Comparison of ENCODE assay signal across 15 cellular contexts in the genomic region with DNA sequence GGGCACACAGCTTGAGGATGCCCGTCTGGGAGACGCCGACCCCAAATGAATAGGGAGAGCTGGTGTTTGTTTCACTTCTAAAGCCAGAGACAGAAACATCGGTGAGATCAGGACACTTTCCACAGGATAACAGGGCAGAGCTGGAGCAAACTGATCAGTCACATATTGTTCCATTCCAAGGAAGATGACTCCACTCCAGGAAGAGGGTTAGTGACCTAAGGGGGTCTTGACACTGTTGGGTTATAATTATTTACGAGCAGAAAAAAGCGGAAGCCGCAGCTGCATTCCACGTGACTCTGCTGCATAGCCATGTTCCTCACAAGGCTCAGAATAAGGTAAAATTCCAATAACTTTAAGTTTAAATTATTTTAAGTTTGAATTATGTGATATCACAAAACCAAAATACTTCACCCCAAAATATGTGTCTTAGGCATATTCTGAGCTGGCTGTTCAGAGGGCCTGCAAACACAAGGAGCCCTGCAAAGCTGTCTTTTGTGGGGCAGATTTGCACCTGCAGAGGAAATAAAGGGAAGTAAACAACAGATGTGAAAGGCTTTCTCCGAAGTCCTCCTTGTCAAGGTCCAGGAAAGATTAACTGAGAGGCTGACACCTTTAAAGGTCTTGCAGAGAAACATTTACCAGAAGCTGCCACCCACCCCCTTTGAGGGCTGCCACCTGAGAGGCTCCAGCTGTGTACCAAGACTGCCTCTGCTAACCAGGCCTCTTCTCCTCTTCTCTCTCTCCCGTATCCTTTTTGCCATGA.
DNase-seq lines count a peak whose midpoint lies in the region; ATAC-seq and TF ChIP-seq lines count a peak whose summit lies in the region.
"Had no signal": no experiment of that assay in that cellular context is flagged by ENCODE, and none has a peak within 500 bp of the region (broad histone marks: within the 10 kb centered on the region; RNA-seq: fewer than 3 reads in every experiment).

No MANE protein-coding gene starts in this region.

- WGBS in endodermal cell (ENCODE audit: insufficient coverage in 1 of 2, insufficient read length in 1 of 2), 2 experiments: 46 to 56% methylated on average over 9 to 10 of the region's 10 CpGs
- WGBS in smooth muscle cell (ENCODE audit: low lambda C conversion rate): 50% methylated on average over 10 of the region's 10 CpGs

- H3K9ac ChIP-seq in endodermal cell (ENCODE audit: extremely low read depth, low read length, poor library complexity, severe bottlenecking) (peak overlapping the region; percentile 1), smooth muscle cell (ENCODE audit: low read depth) (no peak overlapping the region)
- H3K9ac ChIP-seq: KMS-11 had no signal

- peaks cover 16% of the 10 kb centered on the region for H3K4me1 ChIP-seq in endodermal cell (ENCODE audit: control insufficient read depth, insufficient read depth, low read length)
- H3K4me1 ChIP-seq in smooth muscle cell (ENCODE audit: low read depth): no peaks in the 10 kb centered on the region
- H3K4me1 ChIP-seq: left ventricle myocardium inferior, prostate gland had no signal

- no peak overlapping the region for H2AFZ ChIP-seq in smooth muscle cell (ENCODE audit: low read depth)

- H3K27ac ChIP-seq in endodermal cell (ENCODE audit: low read depth, low read length) (no peak overlapping the region), smooth muscle cell (ENCODE audit: low read depth) (no peak overlapping the region)
- H3K27ac ChIP-seq: KMS-11, left ventricle myocardium inferior, prostate gland had no signal

- no peak overlapping the region for H3K4me2 ChIP-seq in smooth muscle cell
- H3K4me2 ChIP-seq: KMS-11 had no signal

- no peaks in the 10 kb centered on the region for H3F3A ChIP-seq in smooth muscle cell (ENCODE audit: low read depth)

- H3K4me3 ChIP-seq in endodermal cell (ENCODE audit: low read length) (peak overlapping the region; percentile 43), smooth muscle cell (no peak overlapping the region)
- H3K4me3 ChIP-seq: left ventricle myocardium inferior, prostate gland had no signal

- no peaks in the 10 kb centered on the region for H3K27me3 Mint-ChIP-seq in activated naive CD4-positive, alpha-beta T cell treated with anti-CD3 and anti-CD28 coated beads, Interleukin-2, amount 10 ng/mL, durations not matched to agents 7 days and 5 days
- H3K27me3 Mint-ChIP-seq in activated naive CD4-positive, alpha-beta T cell treated with anti-CD3 and anti-CD28 coated beads for 36 hours (ENCODE audit: low read depth): no peaks in the 10 kb centered on the region
- no peaks in the 10 kb centered on the region for H3K27me3 Mint-ChIP-seq in endodermal cell (ENCODE audit: insufficient read depth)
- H3K27me3 Mint-ChIP-seq in stimulated activated naive CD8-positive, alpha-beta T cell treated with anti-CD3 and anti-CD28 coated beads, Interleukin-15, amount 100 ng/mL, for 72 hours: no peaks in the 10 kb centered on the region

- H3K9me3 ChIP-seq in endodermal cell (ENCODE audit: control insufficient read depth, low read length) (no peaks in the 10 kb centered on the region), smooth muscle cell (replicated peaks; ENCODE audit: low read depth) (no peaks in the 10 kb centered on the region)
- H3K9me3 ChIP-seq: left ventricle myocardium inferior, prostate gland had no signal

- peaks cover 6% of the 10 kb centered on the region for H3K4me1 Mint-ChIP-seq in activated naive CD4-positive, alpha-beta T cell treated with anti-CD3 and anti-CD28 coated beads, Interleukin-2, amount 10 ng/mL, durations not matched to agents 7 days and 5 days
- peaks cover 3% of the 10 kb centered on the region for H3K4me1 Mint-ChIP-seq in activated naive CD4-positive, alpha-beta T cell treated with anti-CD3 and anti-CD28 coated beads for 36 hours (ENCODE audit: low read depth)
- H3K4me1 Mint-ChIP-seq in endodermal cell: peaks cover 59% of the 10 kb centered on the region
- H3K4me1 Mint-ChIP-seq in stimulated activated naive CD8-positive, alpha-beta T cell treated with anti-CD3 and anti-CD28 coated beads, Interleukin-15, amount 100 ng/mL, for 72 hours: peaks cover 29% of the 10 kb centered on the region

- no peaks in the 10 kb centered on the region for H3K36me3 ChIP-seq in endodermal cell (ENCODE audit: control insufficient read depth, insufficient read depth, low read length)
- no peaks in the 10 kb centered on the region for H3K36me3 ChIP-seq in smooth muscle cell (ENCODE audit: low read depth)
- H3K36me3 ChIP-seq: left ventricle myocardium inferior, prostate gland had no signal

- no peak for DNase-seq in activated naive CD4-positive, alpha-beta T cell treated with anti-CD3 and anti-CD28 coated beads, Interleukin-2, amount 10 ng/mL, durations not matched to agents 7 days and 5 days
- no peak for DNase-seq in activated naive CD4-positive, alpha-beta T cell treated with anti-CD3 and anti-CD28 coated beads for 36 hours
- DNase-seq in NCI-H2227 (lab: John Stamatoyannopoulos, UW; ENCODE audit: unreplicated experiment) (peak; percentile 69), endodermal cell (peak; percentile 88), midbrain (lab: John Stamatoyannopoulos, UW) (no peak), smooth muscle cell (lab: John Stamatoyannopoulos, UW; ENCODE audit: unreplicated experiment) (no peak), cardiac septum (ENCODE audit: low spot score) (no peak)
- no peak for DNase-seq in stimulated activated naive CD8-positive, alpha-beta T cell treated with anti-CD3 and anti-CD28 coated beads, Interleukin-15, amount 100 ng/mL, for 72 hours
- DNase-seq: activated CD4-positive, alpha-beta T cell treated with anti-CD3 and anti-CD28 coated beads for 1 hour; activated naive CD4-positive, alpha-beta T cell treated with anti-CD3 and anti-CD28 coated beads, Interleukin-2, amount 50 U/mL, for 16 hours; left ventricle myocardium inferior; NCI-H2171 treated with DMSO at 0.1 percent for 48 hours; SHP77 had no signal

- CTCF ChIA-PET in activated naive CD4-positive, alpha-beta T cell treated with anti-CD3 and anti-CD28 coated beads, Interleukin-2, amount 10 ng/mL, durations not matched to agents 7 days and 5 days (lab: Charles Lee): no interaction called here
- CTCF ChIA-PET in activated naive CD4-positive, alpha-beta T cell treated with anti-CD3 and anti-CD28 coated beads for 36 hours (lab: Charles Lee): no interaction called here

- TF ChIP-seq CTCF in endodermal cell (conservative IDR thresholded peaks at IDR 0.05) (no peak), smooth muscle cell (IDR thresholded peaks at IDR 0.05; ENCODE audit: borderline replicate concordance, insufficient read depth, poor library complexity, severe bottlenecking) (no peak)

- H3K79me2 ChIP-seq in smooth muscle cell (ENCODE audit: low read depth): no peaks in the 10 kb centered on the region

- H3K36me3 Mint-ChIP-seq in activated naive CD4-positive, alpha-beta T cell treated with anti-CD3 and anti-CD28 coated beads, Interleukin-2, amount 10 ng/mL, durations not matched to agents 7 days and 5 days: no peaks in the 10 kb centered on the region
- no peaks in the 10 kb centered on the region for H3K36me3 Mint-ChIP-seq in activated naive CD4-positive, alpha-beta T cell treated with anti-CD3 and anti-CD28 coated beads for 36 hours (ENCODE audit: low read depth)
- H3K36me3 Mint-ChIP-seq in endodermal cell (ENCODE audit: low read depth): no peaks in the 10 kb centered on the region

- H3K9me3 Mint-ChIP-seq in activated naive CD4-positive, alpha-beta T cell treated with anti-CD3 and anti-CD28 coated beads, Interleukin-2, amount 10 ng/mL, durations not matched to agents 7 days and 5 days: peaks cover 12% of the 10 kb centered on the region
- H3K9me3 Mint-ChIP-seq in activated naive CD4-positive, alpha-beta T cell treated with anti-CD3 and anti-CD28 coated beads for 36 hours: peaks cover 6% of the 10 kb centered on the region
- H3K9me3 Mint-ChIP-seq in endodermal cell: peaks cover 3% of the 10 kb centered on the region
- peaks cover 5 to 15% of the 10 kb centered on the region in 2 donors for H3K9me3 Mint-ChIP-seq in stimulated activated naive CD8-positive, alpha-beta T cell treated with anti-CD3 and anti-CD28 coated beads, Interleukin-15, amount 100 ng/mL, for 72 hours

- intact Hi-C loops in activated naive CD4-positive, alpha-beta T cell treated with anti-CD3 and anti-CD28 coated beads for 36 hours (cut with micrococcal nuclease): no loop called here
- intact Hi-C loops in cardiac septum (cut with DNase I): no loop called here

- no peak for ATAC-seq in stimulated activated naive CD8-positive, alpha-beta T cell treated with anti-CD3 and anti-CD28 coated beads, Interleukin-15, amount 100 ng/mL, for 72 hours

- H3K27me3 ChIP-seq in endodermal cell (ENCODE audit: control insufficient read depth, insufficient read depth, low read length, poor library complexity, severe bottlenecking) (no peaks in the 10 kb centered on the region), smooth muscle cell (ENCODE audit: low read depth) (no peaks in the 10 kb centered on the region)

- no peaks in the 10 kb centered on the region for H4K20me1 ChIP-seq in smooth muscle cell (ENCODE audit: low read depth)

- H3K4me3 Mint-ChIP-seq in activated naive CD4-positive, alpha-beta T cell treated with anti-CD3 and anti-CD28 coated beads, Interleukin-2, amount 10 ng/mL, durations not matched to agents 7 days and 5 days: no peak overlapping the region
- H3K4me3 Mint-ChIP-seq in activated naive CD4-positive, alpha-beta T cell treated with anti-CD3 and anti-CD28 coated beads for 36 hours: no peak overlapping the region
- H3K4me3 Mint-ChIP-seq in endodermal cell: peak overlapping the region; percentile 27
- H3K4me3 Mint-ChIP-seq in stimulated activated naive CD8-positive, alpha-beta T cell treated with anti-CD3 and anti-CD28 coated beads, Interleukin-15, amount 100 ng/mL, for 72 hours: peak overlapping the region in 1 of 2 donors; percentile 45

- peak overlapping the region; percentile 71 for H3K27ac Mint-ChIP-seq in activated naive CD4-positive, alpha-beta T cell treated with anti-CD3 and anti-CD28 coated beads, Interleukin-2, amount 10 ng/mL, durations not matched to agents 7 days and 5 days
- H3K27ac Mint-ChIP-seq in activated naive CD4-positive, alpha-beta T cell treated with anti-CD3 and anti-CD28 coated beads for 36 hours: no peak overlapping the region
- peak overlapping the region; percentile 76 for H3K27ac Mint-ChIP-seq in endodermal cell
- peak overlapping the region; percentile 37 to 65 for H3K27ac Mint-ChIP-seq in stimulated activated naive CD8-positive, alpha-beta T cell treated with anti-CD3 and anti-CD28 coated beads, Interleukin-15, amount 100 ng/mL, for 72 hours

Comparison
In these comparisons a context has a peak if more than half of its experiments do, and no peak if none do; other contexts are left out.
1. DNase-seq: peak in NCI-H2227 (single experiment) and endodermal cell (single experiment); none in activated naive CD4-positive, alpha-beta T cell treated with anti-CD3 and anti-CD28 coated beads, Interleukin-2, amount 10 ng/mL, durations not matched to agents 7 days and 5 days (single experiment), activated naive CD4-positive, alpha-beta T cell treated with anti-CD3 and anti-CD28 coated beads for 36 hours (single experiment), stimulated activated naive CD8-positive, alpha-beta T cell treated with anti-CD3 and anti-CD28 coated beads, Interleukin-15, amount 100 ng/mL, for 72 hours (0 of 2), midbrain (single experiment), smooth muscle cell (single experiment) and cardiac septum (single experiment).